In genomic region chr15:84631706-84632272, GRCh38 we compare ENCODE assay signal across 8 cellular contexts. TPM values are rescaled to one million over a fixed set of nuclear protein-coding genes. Genes with fewer than 3 reads are reported as not detected.
DNase-seq lines count a peak whose midpoint lies in the region; ATAC-seq, FAIRE-seq and TF ChIP-seq lines count a peak whose summit lies in the region.

No MANE protein-coding gene starts in this region.

- no peaks in the 10 kb centered on the region for H3K9me3 ChIP-seq in HUES6 (ENCODE audit: control insufficient read depth, insufficient read depth, low read depth, low read length)

- no peak for FAIRE-seq in D721Med (lab: Jason Lieb, UNC)

- no peak overlapping the region for H3K23ac ChIP-seq in mesendoderm (ENCODE audit: low read length)

- H3K36me3 ChIP-seq in HUES6 (ENCODE audit: control insufficient read depth, insufficient read depth, low read length) (no peaks in the 10 kb centered on the region; the same call in 1 of the 2 replicates), mesendoderm (ENCODE audit: control insufficient read depth, insufficient read depth, low read length) (no peaks in the 10 kb centered on the region)

- H3K4me3 ChIP-seq in HUES6 (ENCODE audit: low read depth, low read length) (peak overlapping the region; percentile 66), astrocyte of the spinal cord (ENCODE audit: low read depth, low read length) (peak overlapping the region; percentile 62), mesendoderm (ENCODE audit: low read length) (peak overlapping the region; percentile 61)

- no peaks in the 10 kb centered on the region for H3K79me2 ChIP-seq in mesendoderm (ENCODE audit: control insufficient read depth, insufficient read depth, low read length)

- H3K9ac ChIP-seq in HUES6 (ENCODE audit: low read length) (peak overlapping the region; percentile 40), mesendoderm (ENCODE audit: low read length) (peak overlapping the region; percentile 83)

- peak; percentile 16 for DNase-seq in ACHN
- no peak for DNase-seq in astrocyte of the spinal cord (ENCODE audit: low read depth, low spot score)
- DNase-seq in mesendoderm, result no peak
- DNase-seq in D721Med (ENCODE audit: insufficient read length, low spot score), result no peak
- DNase-seq in D341Med (ENCODE audit: low spot score), result no peak

- no peak overlapping the region for H2BK15ac ChIP-seq in mesendoderm (replicated peaks; ENCODE audit: low read depth)

- ATAC-seq in HG03378 (IDR thresholded peaks at IDR 0.05; ENCODE audit: unreplicated experiment) (no peak), HG02798 (IDR thresholded peaks at IDR 0.05; ENCODE audit: poor library complexity, unreplicated experiment) (no peak)

- peak overlapping the region; percentile 90 for H3K56ac ChIP-seq in mesendoderm (ENCODE audit: low read length)

- H3K4me1 ChIP-seq in HUES6 (ENCODE audit: control insufficient read depth, insufficient read depth, low read length), result peaks cover 14% of the 10 kb centered on the region
- H3K4me1 ChIP-seq in mesendoderm (ENCODE audit: control insufficient read depth, low read depth, low read length), result no peaks in the 10 kb centered on the region

- no peak overlapping the region for H2AK5ac ChIP-seq in mesendoderm (ENCODE audit: low read length)

- no peak overlapping the region for H2BK5ac ChIP-seq in mesendoderm (ENCODE audit: low read length)

- H4K8ac ChIP-seq in mesendoderm (ENCODE audit: low read depth, low read length), result no peak overlapping the region

- no peak overlapping the region for H3K27ac ChIP-seq in HUES6 (ENCODE audit: low read depth, low read length)
- H3K27ac ChIP-seq in mesendoderm (ENCODE audit: low read depth, low read length), result no peak overlapping the region

- peak overlapping the region; percentile 78 for H3K18ac ChIP-seq in mesendoderm (ENCODE audit: low read length)

- in situ Hi-C loops in ACHN (cut with HindIII; ENCODE audit: low pct_ligation_motif_present, low pct_unique_long_range_greater_than_20kb, low sequenced_read_pairs), result no loop called here
- in situ Hi-C loops in astrocyte of the spinal cord (cut with HindIII; ENCODE audit: low sequenced_read_pairs), result no loop called here

- H3K27me3 ChIP-seq in HUES6 (ENCODE audit: control insufficient read depth, insufficient read depth, low read length) (peaks cover 15% of the 10 kb centered on the region), mesendoderm (ENCODE audit: insufficient read depth, low read length, poor library complexity) (no peaks in the 10 kb centered on the region)

- TF ChIP-seq CTCF in astrocyte of the spinal cord (IDR thresholded peaks at IDR 0.05; ENCODE audit: low read depth, low read length), result no peak
- TF ChIP-seq CTCF in D721Med (IDR thresholded peaks at IDR 0.05; ENCODE audit: insufficient read depth, missing control alignments), result no peak

- no peak overlapping the region for H4K5ac ChIP-seq in mesendoderm (ENCODE audit: low read length)

- WGBS in mesendoderm (ENCODE audit: extremely low coverage, insufficient coverage, low lambda C conversion rate), result no CpG with 5 or more reads among the region's 7 CpGs

- peak overlapping the region; percentile 48 for H3K4ac ChIP-seq in mesendoderm (ENCODE audit: low read depth, low read length)

- H3K79me1 ChIP-seq in mesendoderm (ENCODE audit: low read length), result no peaks in the 10 kb centered on the region

- peak overlapping the region; percentile 78 for H3K4me2 ChIP-seq in mesendoderm (ENCODE audit: low read length)

- no peak overlapping the region for H2BK120ac ChIP-seq in mesendoderm (ENCODE audit: low read depth, low read length)

RNA-seq across cellular contexts. Expression of gene WDR73, which starts 22.3 kb away (rescaled TPM):
- polyA plus RNA-seq in mesendoderm (2013, experiment 1 of 2), result 18.0 TPM
- polyA plus RNA-seq in mesendoderm (2013, experiment 2 of 2), result 17.9 TPM

RNA-seq across cellular contexts. Expression of gene NMB, which starts 26.2 kb away (rescaled TPM):
- 7.9 TPM for polyA plus RNA-seq in mesendoderm (2013, experiment 1 of 2)
- 8.2 TPM for polyA plus RNA-seq in mesendoderm (2013, experiment 2 of 2)

RNA-seq across cellular contexts. Expression of gene ZSCAN2, which starts 31.0 kb away (rescaled TPM):
- 17.3 TPM for polyA plus RNA-seq in mesendoderm (2013, experiment 1 of 2)
- 16.7 TPM for polyA plus RNA-seq in mesendoderm (2013, experiment 2 of 2)
